ENCODE assay signal across 26 cellular contexts in genomic region chr10:42936580-42936979, GRCh38.
"Had no signal": no experiment of that assay in that cellular context is flagged by ENCODE, and none has a peak within 500 bp of the region (broad histone marks: within the 10 kb centered on the region; RNA-seq: fewer than 3 reads in every experiment).

No MANE protein-coding gene starts in this region.

- H3K27ac ChIP-seq: SK-N-MC had no signal

- ATAC-seq: activated CD4-positive, alpha-beta T cell treated with anti-CD3 and anti-CD28 coated beads for 36 hours; activated T-cell treated with anti-CD3 and anti-CD28 coated beads, Interleukin-2, amount 50 U/mL, for 4 hours; K562; Panc1; Right ventricle myocardium inferior; T-cell had no signal

- H3K4me3 ChIP-seq: K562, SK-N-MC had no signal

- DNase-seq: activated CD4-positive, alpha-beta memory T cell treated with anti-CD3 and anti-CD28 coated beads, Interleukin-2, amount 10 ng/mL, durations not matched to agents 7 days and 5 days; activated CD4-positive, alpha-beta T cell treated with anti-CD3 and anti-CD28 coated beads for 36 hours; activated CD4-positive, alpha-beta T cell treated with anti-CD3 and anti-CD28 coated beads, Interleukin-2, amount 50 U/mL, for 1 hour; activated CD4-positive, CD25-positive, alpha-beta regulatory T cell; activated effector memory CD4-positive, alpha-beta T cell treated with anti-CD3 and anti-CD28 coated beads, Interleukin-2, amount 50 U/mL, for 16 hours; activated naive CD4-positive, alpha-beta T cell treated with anti-CD3 and anti-CD28 coated beads for 36 hours; activated T-cell treated with anti-CD3 and anti-CD28 coated beads, Interleukin-2, amount 50 U/mL, for 4 hours; amygdala; Karpas-422; MM.1S; NCI-H1105; NCI-H1436; NCI-H187; NCI-H2081; NCI-H510A treated with DMSO at 0.1 percent for 48 hours; NCI-H69; NK-92 treated with Interleukin-12 subunit alpha and Interleukin-12 subunit beta, amount 100 ng/mL, for 24 hours; OCI-M1; RPMI8226; T-cell; T-helper 2 cell; T1000 had no signal
